In the genomic region with DNA sequence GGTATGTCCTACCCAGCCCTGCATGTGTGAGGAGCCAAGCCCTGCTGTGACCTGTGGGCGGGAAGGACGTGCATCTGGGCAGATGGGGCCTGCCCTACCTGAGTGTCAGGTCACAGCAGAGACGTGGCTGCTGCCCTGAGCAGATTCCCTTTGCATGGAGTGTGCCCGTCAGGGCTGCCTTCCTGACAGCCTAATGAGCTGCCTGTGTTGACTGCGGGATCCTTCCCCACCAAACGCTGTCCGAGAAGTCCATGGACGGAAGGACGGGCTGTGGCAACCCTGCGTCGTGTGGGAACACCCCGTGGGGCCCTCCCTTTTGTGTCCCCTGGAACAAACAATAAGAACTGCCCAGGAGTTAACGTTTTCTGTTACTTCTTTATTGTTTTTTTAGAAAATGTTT, we compare ENCODE assay signal across 30 cellular contexts.
"Had no signal": no experiment of that assay in that cellular context is flagged by ENCODE, and none has a peak within 500 bp of the region (broad histone marks: within the 10 kb centered on the region; RNA-seq: fewer than 3 reads in every experiment).

No MANE protein-coding gene starts in this region.

- H3K4me1 ChIP-seq: parathyroid adenoma, psoas muscle, right lobe of liver, sigmoid colon, suprapubic skin, tibial artery, transverse colon, upper lobe of right lung, uterus had no signal

- H3K27me3 ChIP-seq: ovary, right lobe of liver, testis, uterus had no signal

- H2AFZ ChIP-seq: parathyroid adenoma had no signal

- H3K4me1 Mint-ChIP-seq: naive B cell; naive thymus-derived CD8-positive, alpha-beta T cell; stimulated activated memory B cell treated with anti-CD40 and anti-IgM and Interleukin-4, amounts not matched to agents 10 μg/mL and 1 μg/mL and 100 μg/mL, for 72 hours; stimulated activated naive CD8-positive, alpha-beta T cell treated with anti-CD3 and anti-CD28 coated beads, Interleukin-15, amount 100 ng/mL, for 72 hours had no signal

- H3K27me3 Mint-ChIP-seq: naive B cell; progenitor cell of endocrine pancreas; stimulated activated memory B cell treated with anti-CD40 and anti-IgM and Interleukin-4, amounts not matched to agents 10 μg/mL and 1 μg/mL and 100 μg/mL, for 72 hours had no signal

- H3K9ac ChIP-seq: parathyroid adenoma had no signal

- H3K79me2 ChIP-seq: parathyroid adenoma had no signal

- H3K4me3 Mint-ChIP-seq: naive B cell; naive thymus-derived CD8-positive, alpha-beta T cell; nephron progenitor cell; neural crest cell; stimulated activated memory B cell treated with anti-CD40 and anti-IgM and Interleukin-4, amounts not matched to agents 10 μg/mL and 1 μg/mL and 100 μg/mL, for 72 hours; stimulated activated naive CD8-positive, alpha-beta T cell treated with anti-CD3 and anti-CD28 coated beads, Interleukin-15, amount 100 ng/mL, for 72 hours; type B pancreatic cell had no signal

- H3K27ac ChIP-seq: ovary, parathyroid adenoma, psoas muscle, right lobe of liver, sigmoid colon, suprapubic skin, testis, tibial artery, transverse colon, upper lobe of right lung, uterus had no signal

- DNase-seq: naive B cell; naive thymus-derived CD8-positive, alpha-beta T cell; nephron progenitor cell; occipital lobe; ovary; psoas muscle; right cardiac atrium; sigmoid colon; small intestine; stimulated activated CD4-positive, alpha-beta T cell treated with anti-CD3 and anti-CD28 coated beads, Interleukin-15, amount 100 ng/mL, for 24 hours; stimulated activated CD4-positive, alpha-beta T cell treated with anti-CD3 and anti-CD28 coated beads, Interleukin-2, amount 100 ng/mL, for 24 hours; stimulated activated CD4-positive, alpha-beta T cell treated with anti-CD3 and anti-CD28 coated beads, Interleukin-2, amount 100 ng/mL, for 48 hours; stimulated activated CD4-positive, alpha-beta T cell treated with anti-CD3 and anti-CD28 coated beads, Interleukin-4, amount 100 ng/mL, for 24 hours; stimulated activated CD8-positive, alpha-beta memory T cell treated with anti-CD3 and anti-CD28 coated beads, Interleukin-4, amount 100 ng/mL, for 48 hours; stimulated activated naive CD4-positive, alpha-beta T cell; stimulated activated naive CD8-positive, alpha-beta T cell treated with anti-CD3 and anti-CD28 coated beads, Interleukin-15, amount 100 ng/mL, for 72 hours; stimulated activated naive CD8-positive, alpha-beta T cell treated with anti-CD3 and anti-CD28 coated beads, Interleukin-15, Interleukin-2, amounts not matched to agents 100 U/mL and 50 U/mL, for 24 hours; substantia nigra; testis; tibial artery; transverse colon; upper lobe of right lung; uterus had no signal

- H3K36me3 ChIP-seq: ovary, right lobe of liver, sigmoid colon, suprapubic skin, tibial artery, transverse colon, upper lobe of right lung, uterus had no signal

- H3K27ac Mint-ChIP-seq: naive thymus-derived CD8-positive, alpha-beta T cell; nephron progenitor cell; progenitor cell of endocrine pancreas; stimulated activated memory B cell treated with anti-CD40 and anti-IgM and Interleukin-4, amounts not matched to agents 10 μg/mL and 1 μg/mL and 100 μg/mL, for 72 hours; type B pancreatic cell had no signal

- H3K36me3 Mint-ChIP-seq: stimulated activated memory B cell treated with anti-CD40 and anti-IgM and Interleukin-4, amounts not matched to agents 10 μg/mL and 1 μg/mL and 100 μg/mL, for 72 hours had no signal

- H3K4me3 ChIP-seq: ovary, psoas muscle, right lobe of liver, sigmoid colon, suprapubic skin, testis, tibial artery, transverse colon, upper lobe of right lung, uterus had no signal

- H3K9me3 ChIP-seq: ovary, right lobe of liver, testis, upper lobe of right lung had no signal
